Comparison of ENCODE assay signal across 8 cellular contexts in the genomic region with DNA sequence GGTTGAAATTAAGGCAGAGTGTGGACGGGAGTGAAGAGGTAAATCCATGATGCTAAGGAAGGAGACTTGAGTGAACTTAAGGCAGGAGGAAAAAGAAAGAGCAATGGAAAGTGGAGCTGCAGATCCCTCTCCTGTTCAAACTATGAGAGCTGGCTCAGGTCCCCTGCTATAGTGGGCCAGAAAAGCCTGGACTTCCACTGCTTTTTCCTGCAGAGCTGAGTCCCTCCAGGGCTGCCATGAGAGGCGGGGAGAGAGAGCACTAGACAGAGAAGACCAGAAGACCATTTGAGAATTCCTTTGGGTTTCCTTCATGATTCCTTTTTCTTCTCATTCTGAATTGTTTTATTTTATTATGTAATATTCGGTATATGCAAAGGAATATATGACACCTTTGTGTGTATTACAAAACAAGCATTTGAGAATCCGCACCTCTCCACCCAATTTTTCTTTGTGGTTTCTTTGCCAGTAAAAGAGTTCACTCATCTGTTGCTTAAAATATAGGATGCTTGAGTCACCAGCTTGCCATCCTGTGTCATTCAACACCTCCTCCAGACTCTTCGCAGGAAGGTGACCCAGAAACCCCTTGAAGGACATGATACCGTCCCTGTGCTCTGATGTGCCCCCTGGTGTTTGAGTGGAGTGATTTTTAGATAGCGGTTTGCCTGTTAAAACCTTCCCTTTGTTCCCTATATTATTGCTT. TPM values are rescaled to one million over a fixed set of nuclear protein-coding genes. Genes with fewer than 3 reads are reported as not detected.
DNase-seq lines count a peak whose midpoint lies in the region; ATAC-seq and TF ChIP-seq lines count a peak whose summit lies in the region.

No MANE protein-coding gene starts in this region.

- peak overlapping the region; percentile 31 for H3K4me3 Mint-ChIP-seq in activated T-helper 2 cell treated with anti-CD3 and anti-CD28 coated beads, Interferon-gamma antibody, Interleukin-2, Interleukin-4, amounts not matched to agents 10 μg/mL and 5 μg/mL and 100 μg/mL, durations not matched to agents 14 hours and 24 hours and 36 hours (ENCODE audit: low read depth)

- H3K9me3 Mint-ChIP-seq in activated T-helper 2 cell treated with anti-CD3 and anti-CD28 coated beads, Interferon-gamma antibody, Interleukin-2, Interleukin-4, amounts not matched to agents 10 μg/mL and 5 μg/mL and 100 μg/mL, durations not matched to agents 14 hours and 24 hours and 36 hours, result no peaks in the 10 kb centered on the region

- H3K4me1 ChIP-seq in foreskin keratinocyte, result peaks cover 44% of the 10 kb centered on the region

- H3K4me1 Mint-ChIP-seq in activated T-helper 2 cell treated with anti-CD3 and anti-CD28 coated beads, Interferon-gamma antibody, Interleukin-2, Interleukin-4, amounts not matched to agents 10 μg/mL and 5 μg/mL and 100 μg/mL, durations not matched to agents 14 hours and 24 hours and 36 hours (ENCODE audit: low read depth), result peaks cover 62% of the 10 kb centered on the region

- no peak overlapping the region for H3K4me3 ChIP-seq in H7 (ENCODE audit: insufficient read depth, low read depth, low read length)

- peak; percentile 80 for TF ChIP-seq CTCF in foreskin keratinocyte (conservative IDR thresholded peaks at IDR 0.05)

- peak overlapping the region; percentile 7 for H3K27ac ChIP-seq in foreskin keratinocyte

- H3K27me3 Mint-ChIP-seq in activated T-helper 2 cell treated with anti-CD3 and anti-CD28 coated beads, Interferon-gamma antibody, Interleukin-2, Interleukin-4, amounts not matched to agents 10 μg/mL and 5 μg/mL and 100 μg/mL, durations not matched to agents 14 hours and 24 hours and 36 hours (ENCODE audit: low read depth), result no peaks in the 10 kb centered on the region

- DNase-seq in AG20443 (ENCODE audit: low spot score), result peak; percentile 33
- DNase-seq in H7, result peak; percentile 86
- DNase-seq in SHP77 (lab: John Stamatoyannopoulos, UW), result peak; percentile 20 to 56
- peak; percentile 67 for DNase-seq in activated T-helper 2 cell treated with anti-CD3 and anti-CD28 coated beads, Interferon-gamma antibody, Interleukin-2, Interleukin-4, amounts not matched to agents 10 μg/mL and 5 μg/mL and 100 μg/mL, durations not matched to agents 14 hours and 24 hours and 36 hours (ENCODE audit: low spot score)
- peak; percentile 72 to 85 for DNase-seq in foreskin keratinocyte
- DNase-seq in retina, result peak; percentile 38
- no peak for DNase-seq in Ammon's horn (ENCODE audit: low spot score)

- no peaks in the 10 kb centered on the region for H3K27me3 ChIP-seq in H7 (ENCODE audit: control insufficient read depth, insufficient read depth, low read length)
- H3K27me3 ChIP-seq in foreskin keratinocyte, result no peaks in the 10 kb centered on the region

- ATAC-seq in foreskin keratinocyte (peak; percentile 59), GM18517 (IDR thresholded peaks at IDR 0.05; ENCODE audit: unreplicated experiment) (no peak)

- peak overlapping the region; percentile 92 for H3K27ac Mint-ChIP-seq in activated T-helper 2 cell treated with anti-CD3 and anti-CD28 coated beads, Interferon-gamma antibody, Interleukin-2, Interleukin-4, amounts not matched to agents 10 μg/mL and 5 μg/mL and 100 μg/mL, durations not matched to agents 14 hours and 24 hours and 36 hours

- peaks cover 47% of the 10 kb centered on the region for H3K36me3 Mint-ChIP-seq in activated T-helper 2 cell treated with anti-CD3 and anti-CD28 coated beads, Interferon-gamma antibody, Interleukin-2, Interleukin-4, amounts not matched to agents 10 μg/mL and 5 μg/mL and 100 μg/mL, durations not matched to agents 14 hours and 24 hours and 36 hours (ENCODE audit: low read depth)

- H3K36me3 ChIP-seq in H7 (replicated peaks; ENCODE audit: control insufficient read depth, insufficient read depth, low read length), result no peaks in the 10 kb centered on the region

- intact Hi-C loops in activated T-helper 2 cell treated with anti-CD3 and anti-CD28 coated beads, Interferon-gamma antibody, Interleukin-2, Interleukin-4, amounts not matched to agents 10 μg/mL and 5 μg/mL and 100 μg/mL, durations not matched to agents 14 hours and 24 hours and 36 hours (cut with micrococcal nuclease), result loop anchor here (1.0 to 5.0 kb wide), 4 partner anchors 24 to 83 kb away; a partner anchor contains a TSS

RNA-seq across cellular contexts. Expression of a gene that starts 24.4 kb away (rescaled TPM):
- 93.8 and 118 TPM in 2 replicates for total RNA-seq in H7 (2014; rRNA removed; shearing (Covaris generic))
- total RNA-seq in activated T-helper 2 cell treated with anti-CD3 and anti-CD28 coated beads, Interferon-gamma antibody, Interleukin-2, Interleukin-4, amounts not matched to agents 10 μg/mL and 5 μg/mL and 100 μg/mL, durations not matched to agents 14 hours and 24 hours and 36 hours, result 191 and 202 TPM in 2 replicates
- total RNA-seq in foreskin keratinocyte, result 82.0 and 83.0 TPM in 2 replicates
- polyA plus RNA-seq in foreskin keratinocyte, result 57.6 and 62.4 TPM in 2 replicates

RNA-seq across cellular contexts. Expression of a gene that starts 56.8 kb away (rescaled TPM):
- total RNA-seq in H7 (2014; rRNA removed; shearing (Covaris generic)), result 17.0 and 19.3 TPM in 2 replicates
- total RNA-seq in activated T-helper 2 cell treated with anti-CD3 and anti-CD28 coated beads, Interferon-gamma antibody, Interleukin-2, Interleukin-4, amounts not matched to agents 10 μg/mL and 5 μg/mL and 100 μg/mL, durations not matched to agents 14 hours and 24 hours and 36 hours, result 17.4 and 19.6 TPM in 2 replicates
- total RNA-seq in foreskin keratinocyte, result 10.6 and 11.9 TPM in 2 replicates
- polyA plus RNA-seq in foreskin keratinocyte, result 6.1 and 7.3 TPM in 2 replicates

RNA-seq across cellular contexts. Expression of a gene that starts 57.6 kb away (rescaled TPM):
- total RNA-seq in H7 (2014; rRNA removed; shearing (Covaris generic)), result 3.2 TPM in 2 replicates
- 1.0 and 1.7 TPM in 2 replicates for total RNA-seq in activated T-helper 2 cell treated with anti-CD3 and anti-CD28 coated beads, Interferon-gamma antibody, Interleukin-2, Interleukin-4, amounts not matched to agents 10 μg/mL and 5 μg/mL and 100 μg/mL, durations not matched to agents 14 hours and 24 hours and 36 hours
- total RNA-seq in foreskin keratinocyte, result not detected in 2 replicates
- not detected in 2 replicates for polyA plus RNA-seq in foreskin keratinocyte
